19 cellular contexts compared by ENCODE assay signal in genomic region chr12:6327591-6328041, GRCh38. TPM values are rescaled to one million over a fixed set of nuclear protein-coding genes. Genes with fewer than 3 reads are reported as not detected.
DNase-seq lines count a peak whose midpoint lies in the region; ATAC-seq and TF ChIP-seq lines count a peak whose summit lies in the region.
"Had no signal": no experiment of that assay in that cellular context is flagged by ENCODE, and none has a peak within 500 bp of the region (broad histone marks: within the 10 kb centered on the region; RNA-seq: fewer than 3 reads in every experiment).

No MANE protein-coding gene starts in this region.

- H3K4me1 Mint-ChIP-seq in nephron, result peaks cover 40% of the 10 kb centered on the region
- peaks cover 44% of the 10 kb centered on the region for H3K4me1 Mint-ChIP-seq in activated T-cell treated with anti-CD3 and anti-CD28 coated beads, Interleukin-2, amount 50 U/mL, for 72 hours (ENCODE audit: low read depth)

- H3K27ac Mint-ChIP-seq in nephron, result peak overlapping the region in 2 of 3 experiments; percentile 25 to 35
- H3K27ac Mint-ChIP-seq in activated T-cell treated with anti-CD3 and anti-CD28 coated beads, Interleukin-2, amount 50 U/mL, for 72 hours, result no peak overlapping the region
- H3K27ac Mint-ChIP-seq: activated B cell treated with CpG ODN at 0.5 μM for 24 hours had no signal

- H3K36me3 Mint-ChIP-seq in nephron (ENCODE audit: low read depth), result peaks cover 31% of the 10 kb centered on the region
- H3K36me3 Mint-ChIP-seq in activated T-cell treated with anti-CD3 and anti-CD28 coated beads, Interleukin-2, amount 50 U/mL, for 72 hours (ENCODE audit: insufficient read depth in 2 of 2), result peaks cover 7 to 16% of the 10 kb centered on the region in 2 donors

- no peak for TF ChIP-seq POLR2A in suprapubic skin (IDR thresholded peaks at IDR 0.05)

- no peaks in the 10 kb centered on the region for H3K27me3 ChIP-seq in NT2/D1 (ENCODE audit: insufficient read depth, insufficient read length)
- no peaks in the 10 kb centered on the region for H3K27me3 ChIP-seq in suprapubic skin

- no peak for TF ChIP-seq EP300 in suprapubic skin (IDR thresholded peaks at IDR 0.05)

- H3K9ac ChIP-seq in NT2/D1 (ENCODE audit: insufficient read length, low read depth), result peak overlapping the region; percentile 46

- no peaks in the 10 kb centered on the region for H3K27me3 Mint-ChIP-seq in nephron (ENCODE audit: low read depth)
- no peaks in the 10 kb centered on the region for H3K27me3 Mint-ChIP-seq in activated T-cell treated with anti-CD3 and anti-CD28 coated beads, Interleukin-2, amount 50 U/mL, for 72 hours (ENCODE audit: low read depth)

- H3K4me3 Mint-ChIP-seq in nephron, result no peak overlapping the region
- H3K4me3 Mint-ChIP-seq in activated T-cell treated with anti-CD3 and anti-CD28 coated beads, Interleukin-2, amount 50 U/mL, for 72 hours, result no peak overlapping the region
- H3K4me3 Mint-ChIP-seq: activated B cell treated with CpG ODN at 0.5 μM for 24 hours, immature natural killer cell had no signal

- TF ChIP-seq CTCF in nephron (IDR thresholded peaks at IDR 0.05; ENCODE audit: unreplicated experiment in 3 of 3) (no peak), suprapubic skin (IDR thresholded peaks at IDR 0.05) (no peak)

- H3K27ac ChIP-seq in suprapubic skin, result peak overlapping the region; percentile 51
- H3K27ac ChIP-seq: C4-2B had no signal

- H3K4me3 ChIP-seq in NT2/D1 (ENCODE audit: insufficient read length, low read depth) (no peak overlapping the region), suprapubic skin (no peak overlapping the region)

- H3K4me1 ChIP-seq in NT2/D1 (ENCODE audit: insufficient read depth, insufficient read length), result peaks cover 37% of the 10 kb centered on the region
- peaks cover 63% of the 10 kb centered on the region for H3K4me1 ChIP-seq in suprapubic skin

- intact Hi-C loops in Right ventricle myocardium superior (cut with DNase I), result loop anchor here (10.0 kb wide), 1 partner anchor 207 kb away; the partner anchor contains the start of gene GAPDH

- H3K9me3 ChIP-seq in NT2/D1 (ENCODE audit: insufficient read depth, low read length) (no peaks in the 10 kb centered on the region), suprapubic skin (no peaks in the 10 kb centered on the region)

- peak; percentile 9 for ATAC-seq in Right ventricle myocardium superior (ENCODE audit: poor library complexity)
- ATAC-seq in activated T-cell treated with anti-CD3 and anti-CD28 coated beads, Interleukin-2, amount 50 U/mL, for 72 hours (replicated peaks in 1 of 2), result no peak
- ATAC-seq: activated naive CD4-positive, alpha-beta T cell treated with anti-CD3 and anti-CD28 coated beads, Interleukin-2, amount 50 U/mL, for 72 hours had no signal

- 63% methylated on average over 13 of the region's 16 CpGs for WGBS in suprapubic skin

- DNase-seq in NT2/D1 (ENCODE audit: low read depth, low spot score) (no peak), Right ventricle myocardium superior (no peak), suprapubic skin (ENCODE audit: low spot score in 2 of 2) (peak in 1 of 2 donors; percentile 63), C1 segment of cervical spinal cord (lab: John Stamatoyannopoulos, UW) (no peak), activated T-cell treated with anti-CD3 and anti-CD28 coated beads for 4 hours (no peak)
- DNase-seq in activated T-cell treated with anti-CD3 and anti-CD28 coated beads, Interleukin-2, amount 50 U/mL, for 72 hours, result no peak
- DNase-seq in stimulated activated naive CD4-positive, alpha-beta T cell (lab: John Stamatoyannopoulos, UW), result no peak
- DNase-seq: activated B cell treated with CpG ODN at 0.5 μM for 24 hours; activated CD8-positive, alpha-beta memory T cell treated with anti-CD3 and anti-CD28 coated beads, Interleukin-2, amount 50 U/mL, for 48 hours; central memory CD4-positive, alpha-beta T cell; immature natural killer cell; midbrain; NCI-H2081 treated with DMSO at 0.1 percent for 48 hours; NCI-H69; stimulated activated CD4-positive, alpha-beta T cell treated with anti-CD3 and anti-CD28 coated beads, Interleukin-4, amount 100 ng/mL, for 1 hour; T-helper 1 cell had no signal

- peaks cover 77% of the 10 kb centered on the region for H3K36me3 ChIP-seq in NT2/D1 (ENCODE audit: insufficient read depth, insufficient read length, low read length)
- peaks cover 46% of the 10 kb centered on the region for H3K36me3 ChIP-seq in suprapubic skin

- no peaks in the 10 kb centered on the region for H3K9me3 Mint-ChIP-seq in nephron
- H3K9me3 Mint-ChIP-seq in activated T-cell treated with anti-CD3 and anti-CD28 coated beads, Interleukin-2, amount 50 U/mL, for 72 hours, result no peaks in the 10 kb centered on the region
- H3K9me3 Mint-ChIP-seq: activated B cell treated with CpG ODN at 0.5 μM for 24 hours; activated naive CD4-positive, alpha-beta T cell treated with anti-CD3 and anti-CD28 coated beads, Interleukin-2, amount 50 U/mL, for 72 hours; immature natural killer cell had no signal

RNA-seq across cellular contexts. Expression of gene TNFRSF1A, which starts 14.3 kb away (rescaled TPM):
- total RNA-seq in Right ventricle myocardium superior (47.9 TPM), suprapubic skin (100 to 1,000 TPM; 276 to 352 (median 281) TPM)
- 10 to 100 TPM; 48.4 to 52.1 TPM for total RNA-seq in activated T-cell treated with anti-CD3 and anti-CD28 coated beads, Interleukin-2, amount 50 U/mL, for 72 hours
- total RNA-seq: activated B cell treated with CpG ODN at 0.5 μM for 24 hours had no signal

RNA-seq across cellular contexts. Expression of gene PLEKHG6, which starts 17.1 kb away (rescaled TPM):
- 0.22 TPM for total RNA-seq in Right ventricle myocardium superior
- 10 to 100 TPM; 12.4 to 29.9 (median 27.8) TPM for total RNA-seq in suprapubic skin
- not detected for total RNA-seq in activated T-cell treated with anti-CD3 and anti-CD28 coated beads, Interleukin-2, amount 50 U/mL, for 72 hours
- total RNA-seq: activated B cell treated with CpG ODN at 0.5 μM for 24 hours; activated naive CD4-positive, alpha-beta T cell treated with anti-CD3 and anti-CD28 coated beads, Interleukin-2, amount 50 U/mL, for 72 hours had no signal

RNA-seq across cellular contexts. Expression of gene SCNN1A, which starts 47.7 kb away (rescaled TPM):
- total RNA-seq in Right ventricle myocardium superior (not detected), suprapubic skin (100 to 1,000 TPM in 1 of 4 donors, 10 to 100 TPM in 3; 74.2 to 143 (median 93.7) TPM)
- under 1 TPM; 0.29 to 0.67 TPM for total RNA-seq in activated T-cell treated with anti-CD3 and anti-CD28 coated beads, Interleukin-2, amount 50 U/mL, for 72 hours
- total RNA-seq: activated B cell treated with CpG ODN at 0.5 μM for 24 hours had no signal

RNA-seq across cellular contexts. Expression of gene LTBR, which starts 56.3 kb away (rescaled TPM):
- total RNA-seq in Right ventricle myocardium superior, result 23.2 TPM
- 100 to 1,000 TPM; 157 to 297 (median 204) TPM for total RNA-seq in suprapubic skin
- total RNA-seq in activated T-cell treated with anti-CD3 and anti-CD28 coated beads, Interleukin-2, amount 50 U/mL, for 72 hours, result 1 to 10 TPM; 1.3 to 1.9 TPM

Comparison
In these comparisons a context has a peak if more than half of its experiments do, and no peak if none do; other contexts are left out.
1. RNA of gene PLEKHG6, which starts 17.1 kb away (total RNA-seq): 12.4 to 29.9 TPM in suprapubic skin; 0.22 TPM in Right ventricle myocardium superior (single experiment) and not detected in activated T-cell treated with anti-CD3 and anti-CD28 coated beads, Interleukin-2, amount 50 U/mL, for 72 hours; every median in the first group is over 10 times any median in the second.
2. RNA of gene SCNN1A, which starts 47.7 kb away (total RNA-seq): 74.2 to 143 TPM in suprapubic skin; 0.29 to 0.67 TPM in activated T-cell treated with anti-CD3 and anti-CD28 coated beads, Interleukin-2, amount 50 U/mL, for 72 hours and not detected in Right ventricle myocardium superior (single experiment); every median in the first group is over 10 times any median in the second.